Comparison of ENCODE assay signal across 10 cellular contexts in the genomic region with DNA sequence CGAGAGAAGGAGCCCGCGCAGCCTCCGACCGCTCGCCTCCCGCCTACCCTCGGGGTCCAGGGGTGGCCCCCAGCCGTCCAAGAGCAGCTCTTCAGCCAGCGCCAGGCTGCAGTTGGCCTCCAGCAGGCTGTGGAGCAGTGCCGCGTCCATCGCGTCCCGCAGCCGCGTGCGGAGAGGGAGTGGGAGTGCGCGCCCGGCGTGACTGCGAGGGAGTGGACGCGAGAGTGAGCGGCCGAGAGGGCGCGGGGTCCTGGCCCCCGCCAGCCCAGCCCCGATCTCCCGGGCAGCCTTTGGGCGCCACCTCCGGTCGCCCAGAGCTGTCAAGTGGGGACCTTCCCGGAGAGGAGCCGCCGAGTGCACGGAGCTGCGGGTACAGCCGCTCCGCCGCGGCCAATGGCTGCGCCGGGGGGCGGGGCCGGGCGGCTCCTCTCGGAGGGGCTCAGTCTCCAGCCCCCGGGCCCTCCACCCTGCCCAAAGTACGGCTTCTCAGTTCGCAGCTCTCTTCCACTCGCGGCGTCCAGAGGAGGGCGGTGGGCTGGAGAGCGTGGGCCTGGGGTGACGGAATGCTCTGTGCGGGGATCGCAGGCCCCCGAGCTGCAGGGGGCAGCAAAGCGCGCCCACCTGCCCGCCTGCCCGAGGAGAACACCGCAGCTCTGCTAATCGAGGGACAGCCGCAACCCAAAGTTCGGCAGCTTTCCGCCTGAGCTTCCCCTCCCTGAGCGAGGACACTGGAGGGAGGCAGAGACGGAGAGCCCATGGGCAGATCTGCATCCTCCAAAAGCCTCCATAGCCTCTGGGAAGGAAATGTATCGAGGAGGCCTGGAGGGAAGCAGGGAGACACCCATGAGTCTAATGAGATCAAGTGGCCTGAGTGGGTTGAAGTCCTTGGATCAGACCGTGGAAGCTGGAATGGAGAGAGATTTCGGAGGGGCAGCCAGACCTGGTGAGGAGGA. TPM values are rescaled to one million over a fixed set of nuclear protein-coding genes. Genes with fewer than 3 reads are reported as not detected.
DNase-seq lines count a peak whose midpoint lies in the region; ATAC-seq and TF ChIP-seq lines count a peak whose summit lies in the region.
"Had no signal": no experiment of that assay in that cellular context is flagged by ENCODE, and none has a peak within 500 bp of the region (broad histone marks: within the 10 kb centered on the region; RNA-seq: fewer than 3 reads in every experiment).

Gene CRHR2 (minus strand): TSS at position 326 of the 953 bp plus-strand sequence. CDS start 176 bp downstream, at position 150.

- peak within 1 kb of the TSS in 1 of 2 donors; percentile 61 for H3K27ac Mint-ChIP-seq in natural killer cell

- peak within 1 kb of the TSS; percentile 36; the same call in 1 of the 2 replicates for H3K4me3 ChIP-seq in SK-N-MC
- peak within 1 kb of the TSS; percentile 39 to 50 for H3K4me3 ChIP-seq in vagina

- H3K4me1 Mint-ChIP-seq in natural killer cell: peaks cover 12 to 15% of the 10 kb centered on the region in 2 donors

- peak within 1 kb of the TSS; percentile 82 for H3K4me3 Mint-ChIP-seq in natural killer cell

- H3K9me3 Mint-ChIP-seq in natural killer cell: no peaks in the 10 kb centered on the region

- H3K36me3 ChIP-seq in SK-N-MC (ENCODE audit: insufficient read depth, low read length) (no peaks in the 10 kb centered on the region), vagina (no peaks in the 10 kb centered on the region)

- H3K27ac ChIP-seq in SK-N-MC (no peak within 1 kb of the TSS), vagina (no peak within 1 kb of the TSS)

- H3K36me3 Mint-ChIP-seq in natural killer cell: no peaks in the 10 kb centered on the region

- peaks cover 49 to 53% of the 10 kb centered on the region in 2 donors for H3K27me3 Mint-ChIP-seq in natural killer cell (ENCODE audit: low read depth in 2 of 2)

- H3K9me3 ChIP-seq in SK-N-MC (ENCODE audit: low read depth, low read length): no peaks in the 10 kb centered on the region
- H3K9me3 ChIP-seq in vagina: no peaks in the 10 kb centered on the region

- no peak for DNase-seq in SK-N-MC (ENCODE audit: low read depth, low spot score)
- DNase-seq in ecto neural progenitor cell (ENCODE audit: low spot score): peak; percentile 72
- peak; percentile 24 for DNase-seq in natural killer cell
- no peak for DNase-seq in vagina (ENCODE audit: extremely low spot score in 2 of 2)
- DNase-seq in hippocampal formation (lab: John Stamatoyannopoulos, UW): no peak
- no peak for DNase-seq in C1 segment of cervical spinal cord (lab: John Stamatoyannopoulos, UW)
- no peak for DNase-seq in GDM1 (lab: John Stamatoyannopoulos, UW)

- intact Hi-C loops in natural killer cell (cut with micrococcal nuclease) (loop anchor here (5.0 kb wide), 1 partner anchor 60 kb away; no protein-coding TSS in a partner anchor), vagina (cut with DNase I) (no loop called here)

- TF ChIP-seq POLR2A in vagina (IDR thresholded peaks at IDR 0.05): no peak

- H3K4me1 ChIP-seq in vagina: peaks cover 18% of the 10 kb centered on the region

- peak; percentile 83 for ATAC-seq in GM19025 (IDR thresholded peaks at IDR 0.05; ENCODE audit: low read depth, unreplicated experiment)
- peak; percentile 56 to 89 (median 86) for ATAC-seq in natural killer cell

- no peaks in the 10 kb centered on the region for H3K27me3 ChIP-seq in vagina

- peak; percentile 30 for TF ChIP-seq CTCF in natural killer cell (IDR thresholded peaks at IDR 0.05)
- TF ChIP-seq CTCF in vagina (IDR thresholded peaks at IDR 0.05): no peak

- no peak within 1 kb of the TSS for H3K9ac ChIP-seq in SK-N-MC (ENCODE audit: insufficient read length)

RNA-seq across cellular contexts. Expression of gene CRHR2, which starts in this region (rescaled TPM):
- not detected for total RNA-seq in natural killer cell
- not detected for total RNA-seq in vagina
- total RNA-seq: mononuclear cell, RPMI7951 had no signal

Comparison
In these comparisons a context has a peak if more than half of its experiments do, and no peak if none do; other contexts are left out.
1. Peak in DNase-seq and ATAC-seq in natural killer cell; RNA of the gene not detected or under 1 TPM.